ENCODE assay signal across 9 cellular contexts in the genomic region with DNA sequence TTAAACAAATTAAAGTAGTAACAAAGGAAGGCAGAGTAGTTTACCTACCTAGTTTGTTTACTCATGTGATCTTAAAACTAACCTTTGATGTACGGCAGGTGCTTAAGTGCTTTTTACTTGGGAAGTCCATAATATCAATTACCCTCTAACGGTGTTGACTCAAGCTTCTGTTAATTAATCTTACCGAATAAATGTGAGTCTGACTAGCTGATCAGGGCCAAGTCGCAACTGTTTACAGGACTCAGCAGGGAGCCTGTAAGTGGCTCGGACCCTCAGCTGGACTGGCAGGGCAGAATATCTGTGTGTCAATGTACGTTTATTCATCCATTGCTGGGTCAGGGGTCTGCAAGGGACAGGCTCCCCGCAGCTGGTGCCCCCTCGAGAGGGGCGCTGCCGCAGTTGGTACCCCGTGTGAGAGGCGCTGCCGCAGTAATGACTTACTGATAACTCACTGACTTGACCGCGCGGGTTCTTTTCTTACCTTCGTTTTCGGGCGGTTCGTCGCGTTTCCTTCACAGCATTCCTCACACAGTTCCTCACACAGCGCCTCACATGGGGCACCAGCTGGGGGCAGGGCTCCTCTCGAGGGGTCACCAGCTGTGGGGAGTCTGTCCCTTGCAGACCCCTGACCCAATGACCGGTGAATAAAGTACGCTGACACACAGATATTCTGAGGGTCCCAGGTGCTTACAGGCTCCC. TPM values are rescaled to one million over a fixed set of nuclear protein-coding genes. Genes with fewer than 3 reads are reported as not detected.
DNase-seq lines count a peak whose midpoint lies in the region; ATAC-seq and TF ChIP-seq lines count a peak whose summit lies in the region.
"Had no signal": no experiment of that assay in that cellular context is flagged by ENCODE, and none has a peak within 500 bp of the region (broad histone marks: within the 10 kb centered on the region; RNA-seq: fewer than 3 reads in every experiment).

No MANE protein-coding gene starts in this region.

- POLR2A ChIA-PET in PC-9 (lab: Charles Lee; ENCODE audit: unreplicated experiment) = no interaction called here

- H3K79me2 ChIP-seq in PC-9 (ENCODE audit: low read depth) = no peaks in the 10 kb centered on the region

- in situ Hi-C loops in brain microvascular endothelial cell (cut with HindIII; ENCODE audit: low pct_ligation_motif_present, low sequenced_read_pairs) = no loop called here

- no peak overlapping the region for H3K4me3 ChIP-seq in PC-9
- peak overlapping the region; percentile 75 for H3K4me3 ChIP-seq in brain microvascular endothelial cell (ENCODE audit: low read depth, low read length)

- H3K9me3 ChIP-seq in PC-9 (ENCODE audit: insufficient read depth, low read depth) = no peaks in the 10 kb centered on the region

- H3K27ac ChIP-seq in PC-9 (no peak overlapping the region), brain microvascular endothelial cell (no peak overlapping the region)

- no peaks in the 10 kb centered on the region for H4K20me1 ChIP-seq in PC-9 (ENCODE audit: insufficient read depth)

- no peak overlapping the region for H3K27ac Mint-ChIP-seq in stimulated activated effector memory CD8-positive, alpha-beta T cell treated with anti-CD3 and anti-CD28 coated beads, Interleukin-12 subunit alpha, Interleukin-12 subunit beta, amount 100 ng/mL, for 72 hours

- H3K27me3 ChIP-seq in PC-9 (ENCODE audit: insufficient read depth, low read depth) (peaks cover 5% of the 10 kb centered on the region), brain microvascular endothelial cell (replicated peaks) (no peaks in the 10 kb centered on the region)

- no peaks in the 10 kb centered on the region for H3K9me2 ChIP-seq in PC-9 (ENCODE audit: insufficient read depth)

- intact Hi-C loops in PC-9 (cut with micrococcal nuclease; ENCODE audit: unreplicated experiment) = loop anchor here (10.0 kb wide), 1 partner anchor 154 kb away; no protein-coding TSS in a partner anchor

- CTCF ChIA-PET in PC-9 (lab: Charles Lee) = no interaction called here

- no peak overlapping the region for H2AFZ ChIP-seq in PC-9

- BruUV-seq in PC-9 (replicated peaks; lab: Mats Ljungman, UMichigan) = no TSS peak

- H3K36me3 ChIP-seq in PC-9 (ENCODE audit: low read depth) = no peaks in the 10 kb centered on the region
- no peaks in the 10 kb centered on the region for H3K36me3 ChIP-seq in brain microvascular endothelial cell (replicated peaks)

- TF ChIP-seq CTCF in PC-9 (conservative IDR thresholded peaks at IDR 0.05) (no peak), brain microvascular endothelial cell (IDR thresholded peaks at IDR 0.05; ENCODE audit: low read depth, low read length, missing control alignments) (no peak)

- no peaks in the 10 kb centered on the region for H3K36me3 Mint-ChIP-seq in stimulated activated effector memory CD8-positive, alpha-beta T cell treated with anti-CD3 and anti-CD28 coated beads, Interleukin-12 subunit alpha, Interleukin-12 subunit beta, amount 100 ng/mL, for 72 hours

- DNase-seq in PC-9 (no peak), brain microvascular endothelial cell (peak; percentile 17), left lobe of liver (ENCODE audit: low spot score) (no peak), dedifferentiated amniotic fluid mesenchymal stem cell (ENCODE audit: extremely low spot score) (no peak)
- peak in 1 of 2 donors; percentile 56 for DNase-seq in stimulated activated effector memory CD8-positive, alpha-beta T cell treated with anti-CD3 and anti-CD28 coated beads, Interleukin-12 subunit alpha, Interleukin-12 subunit beta, amount 100 ng/mL, for 72 hours (ENCODE audit: low spot score in 2 of 2)

- ATAC-seq in GM18502 (IDR thresholded peaks at IDR 0.05; ENCODE audit: poor library complexity, unreplicated experiment) (peak; percentile 71), HG02981 (IDR thresholded peaks at IDR 0.05; ENCODE audit: unreplicated experiment) (peak; percentile 45), left lobe of liver (peak; percentile 81), GM18861 (IDR thresholded peaks at IDR 0.05; ENCODE audit: unreplicated experiment) (no peak)
- peak; percentile 64 for ATAC-seq in stimulated activated effector memory CD8-positive, alpha-beta T cell treated with anti-CD3 and anti-CD28 coated beads, Interleukin-12 subunit alpha, Interleukin-12 subunit beta, amount 100 ng/mL, for 72 hours

- H3K4me2 ChIP-seq in PC-9 = peak overlapping the region; percentile 50

- no peaks in the 10 kb centered on the region for H3K9me3 Mint-ChIP-seq in stimulated activated effector memory CD8-positive, alpha-beta T cell treated with anti-CD3 and anti-CD28 coated beads, Interleukin-12 subunit alpha, Interleukin-12 subunit beta, amount 100 ng/mL, for 72 hours

- peak overlapping the region; percentile 67 for H3K4me3 Mint-ChIP-seq in stimulated activated effector memory CD8-positive, alpha-beta T cell treated with anti-CD3 and anti-CD28 coated beads, Interleukin-12 subunit alpha, Interleukin-12 subunit beta, amount 100 ng/mL, for 72 hours

- H3F3A ChIP-seq in PC-9 (ENCODE audit: insufficient read depth, low read depth) = no peaks in the 10 kb centered on the region

- H3K4me1 ChIP-seq in PC-9 (replicated peaks; ENCODE audit: insufficient read depth) = no peaks in the 10 kb centered on the region

- H3K4me1 Mint-ChIP-seq in stimulated activated effector memory CD8-positive, alpha-beta T cell treated with anti-CD3 and anti-CD28 coated beads, Interleukin-12 subunit alpha, Interleukin-12 subunit beta, amount 100 ng/mL, for 72 hours = peaks cover 13% of the 10 kb centered on the region

RNA-seq across cellular contexts. Expression of gene FMO1, which starts 2.9 kb away (rescaled TPM):
- total RNA-seq in PC-9 (2021) (not detected in 2 replicates), left lobe of liver (not detected)
- total RNA-seq: T-helper 2 cell treated with Interferon-gamma antibody and Interleukin-4, amounts not matched to agents 100 ng/mL and 5 ng/mL, for 36 hours had no signal
